In genomic region chr19:917323-918151, GRCh38 we compare ENCODE assay signal across 1 cellular context.
TF ChIP-seq lines count a peak whose summit lies in the region.

Gene KISS1R, plus strand, starts transcription at chr19:917333. Its CDS starts 170 bp downstream, at chr19:917503.

TF ChIP-seq in HEK293, 187 proteins besides CTCF, POLR2A, EP300 and RAD21 (continued from another document and continues in another):
- TF ChIP-seq ZNF626 (tag by site-specific recombination; IDR thresholded peaks at IDR 0.05) (no peak), ZNF341 (tag by site-specific recombination; IDR thresholded peaks at IDR 0.05; ENCODE audit: low read depth) (0 out of 2 replicates have a peak, but pooled peaks have one; percentile 38), ZBTB44 (tag by site-specific recombination; IDR thresholded peaks at IDR 0.05) (no peak), ZNF624 (tag by site-specific recombination; IDR thresholded peaks at IDR 0.05) (no peak), KLF9 (tag by site-specific recombination; IDR thresholded peaks at IDR 0.05; ENCODE audit: low read depth) (no peak), PRDM4 (tag by site-specific recombination; IDR thresholded peaks at IDR 0.05) (no peak), ZNF837 (tag by site-specific recombination; IDR thresholded peaks at IDR 0.05) (no peak), ZNF777 (tag by site-specific recombination; IDR thresholded peaks at IDR 0.05; ENCODE audit: borderline replicate concordance) (peak; percentile 18; the same call in 1 of the 2 replicates), ZNF449 (tag by site-specific recombination; IDR thresholded peaks at IDR 0.05) (peak; percentile 70; the same call in 1 of the 2 replicates), ZNF239 (tag by site-specific recombination; IDR thresholded peaks at IDR 0.05) (no peak), ZNF366 (tag by site-specific recombination; conservative IDR thresholded peaks at IDR 0.05) (no peak), ZNF701 (tag by site-specific recombination; IDR thresholded peaks at IDR 0.05) (no peak), ZNF548 (tag by site-specific recombination; IDR thresholded peaks at IDR 0.05) (no peak), ZNF391 (tag by site-specific recombination; IDR thresholded peaks at IDR 0.05; ENCODE audit: borderline replicate concordance, low read depth) (no peak), MEIS1 (CRISPR knock-in tag; IDR thresholded peaks at IDR 0.05; ENCODE audit: borderline replicate concordance) (no peak), ZNF433 (tag by site-specific recombination; IDR thresholded peaks at IDR 0.05; ENCODE audit: low read depth) (no peak), ZNF692 (tag by site-specific recombination; IDR thresholded peaks at IDR 0.05) (no peak; the same call in 1 of the 2 replicates), ZNF571 (tag by site-specific recombination; IDR thresholded peaks at IDR 0.05) (no peak), FEZF1 (tag by site-specific recombination; IDR thresholded peaks at IDR 0.05) (no peak), WT1 (tag by site-specific recombination; IDR thresholded peaks at IDR 0.05) (no peak), ZNF221 (tag by site-specific recombination; IDR thresholded peaks at IDR 0.05; ENCODE audit: borderline replicate concordance) (no peak), TCF7L2 (IDR thresholded peaks at IDR 0.05; ENCODE audit: borderline replicate concordance, low read depth, low read length) (no peak), EGR2 (tag by site-specific recombination; IDR thresholded peaks at IDR 0.05; ENCODE audit: low read depth) (no peak; the same call in 1 of the 2 replicates), ZNF544 (tag by site-specific recombination; IDR thresholded peaks at IDR 0.05) (no peak), ZNF843 (tag by site-specific recombination; IDR thresholded peaks at IDR 0.05) (0 out of 2 replicates have a peak, but pooled peaks have one; percentile 14), ZNF426 (tag by site-specific recombination; IDR thresholded peaks at IDR 0.05) (no peak), ATF2 (tag by site-specific recombination; IDR thresholded peaks at IDR 0.05; ENCODE audit: low read depth) (no peak), KLF8 (tag by site-specific recombination; IDR thresholded peaks at IDR 0.05) (no peak), SETDB1 (IDR thresholded peaks at IDR 0.05; ENCODE audit: insufficient read length, low read length) (no peak), ZNF175 (tag by site-specific recombination; IDR thresholded peaks at IDR 0.05) (no peak), BCL11A (tag by site-specific recombination; IDR thresholded peaks at IDR 0.05; ENCODE audit: low read depth) (peak; percentile 46; the same call in 1 of the 2 replicates), ZNF623 (tag by site-specific recombination; IDR thresholded peaks at IDR 0.05) (no peak), ZNF639 (tag by site-specific recombination; IDR thresholded peaks at IDR 0.05) (no peak), GLIS1 (tag by site-specific recombination; IDR thresholded peaks at IDR 0.05) (peak; percentile 90), REST (tag by site-specific recombination; IDR thresholded peaks at IDR 0.05) (no peak), ZNF610 (tag by site-specific recombination; IDR thresholded peaks at IDR 0.05; ENCODE audit: borderline replicate concordance) (0 out of 2 replicates have a peak, but pooled peaks have one; percentile 53), ZNF530 (tag by site-specific recombination; IDR thresholded peaks at IDR 0.05; ENCODE audit: low read depth) (no peak), INSM2 (tag by site-specific recombination; IDR thresholded peaks at IDR 0.05) (no peak), ZNF335 (tag by site-specific recombination; conservative IDR thresholded peaks at IDR 0.05) (no peak), ZNF157 (tag by site-specific recombination; IDR thresholded peaks at IDR 0.05) (no peak), ZNF184 (tag by site-specific recombination; IDR thresholded peaks at IDR 0.05) (no peak), ZNF560 (tag by site-specific recombination; IDR thresholded peaks at IDR 0.05; ENCODE audit: borderline replicate concordance) (no peak), ZEB2 (tag by site-specific recombination; IDR thresholded peaks at IDR 0.05) (peak; percentile 80)
- TF ChIP-seq, protein P1, sequence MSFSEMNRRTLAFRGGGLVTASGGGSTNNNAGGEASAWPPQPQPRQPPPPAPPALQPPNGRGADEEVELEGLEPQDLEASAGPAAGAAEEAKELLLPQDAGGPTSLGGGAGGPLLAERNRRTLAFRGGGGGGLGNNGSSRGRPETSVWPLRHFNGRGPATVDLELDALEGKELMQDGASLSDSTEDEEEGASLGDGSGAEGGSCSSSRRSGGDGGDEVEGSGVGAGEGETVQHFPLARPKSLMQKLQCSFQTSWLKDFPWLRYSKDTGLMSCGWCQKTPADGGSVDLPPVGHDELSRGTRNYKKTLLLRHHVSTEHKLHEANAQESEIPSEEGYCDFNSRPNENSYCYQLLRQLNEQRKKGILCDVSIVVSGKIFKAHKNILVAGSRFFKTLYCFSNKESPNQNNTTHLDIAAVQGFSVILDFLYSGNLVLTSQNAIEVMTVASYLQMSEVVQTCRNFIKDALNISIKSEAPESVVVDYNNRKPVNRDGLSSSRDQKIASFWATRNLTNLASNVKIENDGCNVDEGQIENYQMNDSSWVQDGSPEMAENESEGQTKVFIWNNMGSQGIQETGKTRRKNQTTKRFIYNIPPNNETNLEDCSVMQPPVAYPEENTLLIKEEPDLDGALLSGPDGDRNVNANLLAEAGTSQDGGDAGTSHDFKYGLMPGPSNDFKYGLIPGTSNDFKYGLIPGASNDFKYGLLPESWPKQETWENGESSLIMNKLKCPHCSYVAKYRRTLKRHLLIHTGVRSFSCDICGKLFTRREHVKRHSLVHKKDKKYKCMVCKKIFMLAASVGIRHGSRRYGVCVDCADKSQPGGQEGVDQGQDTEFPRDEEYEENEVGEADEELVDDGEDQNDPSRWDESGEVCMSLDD (tag by site-specific recombination; IDR thresholded peaks at IDR 0.05) = peak; percentile 53; the same call in 1 of the 2 replicates
- TF ChIP-seq, protein P2, sequence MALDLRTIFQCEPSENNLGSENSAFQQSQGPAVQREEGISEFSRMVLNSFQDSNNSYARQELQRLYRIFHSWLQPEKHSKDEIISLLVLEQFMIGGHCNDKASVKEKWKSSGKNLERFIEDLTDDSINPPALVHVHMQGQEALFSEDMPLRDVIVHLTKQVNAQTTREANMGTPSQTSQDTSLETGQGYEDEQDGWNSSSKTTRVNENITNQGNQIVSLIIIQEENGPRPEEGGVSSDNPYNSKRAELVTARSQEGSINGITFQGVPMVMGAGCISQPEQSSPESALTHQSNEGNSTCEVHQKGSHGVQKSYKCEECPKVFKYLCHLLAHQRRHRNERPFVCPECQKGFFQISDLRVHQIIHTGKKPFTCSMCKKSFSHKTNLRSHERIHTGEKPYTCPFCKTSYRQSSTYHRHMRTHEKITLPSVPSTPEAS (tag by site-specific recombination; IDR thresholded peaks at IDR 0.05) = no peak
